1 cellular context compared by ENCODE assay signal in the genomic region with DNA sequence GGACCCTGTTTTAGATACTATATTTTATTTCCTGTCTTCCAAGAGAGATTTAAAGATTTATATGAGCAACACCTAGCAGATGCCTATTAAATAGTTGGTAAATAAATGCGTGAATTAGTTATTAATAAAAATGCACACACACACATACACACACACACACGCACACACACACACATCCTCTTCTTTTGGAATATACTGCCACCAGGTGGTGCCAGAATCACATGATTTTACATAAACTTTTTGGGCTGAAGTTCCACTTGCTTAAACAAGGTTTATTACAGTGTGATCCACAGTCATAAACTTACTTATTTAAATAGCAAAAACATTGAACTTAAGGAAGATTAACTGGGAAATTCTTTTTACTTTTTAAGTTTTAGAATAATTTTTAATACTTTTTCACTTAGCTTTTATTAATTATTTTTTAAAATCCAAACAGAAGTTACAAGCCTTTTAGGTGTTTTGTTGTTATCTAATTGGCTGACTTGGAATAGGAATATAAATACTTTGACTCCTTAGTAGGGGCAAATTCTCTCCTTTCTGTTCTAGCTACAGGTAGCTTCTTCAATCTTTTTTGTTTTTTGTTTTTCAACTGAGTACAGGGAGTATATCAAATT.
TF ChIP-seq lines count a peak whose summit lies in the region.

No MANE protein-coding gene starts in this region.

TF ChIP-seq in HCT116, 20 proteins besides CTCF, POLR2A, EP300 and RAD21 (continued from another document):
- TF ChIP-seq, protein P1, sequence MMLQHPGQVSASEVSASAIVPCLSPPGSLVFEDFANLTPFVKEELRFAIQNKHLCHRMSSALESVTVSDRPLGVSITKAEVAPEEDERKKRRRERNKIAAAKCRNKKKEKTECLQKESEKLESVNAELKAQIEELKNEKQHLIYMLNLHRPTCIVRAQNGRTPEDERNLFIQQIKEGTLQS (IDR thresholded peaks at IDR 0.05): no peak
- TF ChIP-seq CEBPB (IDR thresholded peaks at IDR 0.05; ENCODE audit: low read depth) (no peak), FOSL1 (IDR thresholded peaks at IDR 0.05; ENCODE audit: low read depth) (no peak), JUND (IDR thresholded peaks at IDR 0.05) (no peak), EGR1 (IDR thresholded peaks at IDR 0.05; ENCODE audit: low read depth) (no peak), CBX3 (IDR thresholded peaks at IDR 0.05; ENCODE audit: low read depth) (peak; percentile 82; the same call in 1 of the 2 replicates), SIN3A (IDR thresholded peaks at IDR 0.05; ENCODE audit: low read depth) (no peak), ZNF274 (IDR thresholded peaks at IDR 0.05; ENCODE audit: low read depth, low read length) (no peak), TCF7L2 (IDR thresholded peaks at IDR 0.05; ENCODE audit: borderline replicate concordance, extremely low read depth, insufficient read depth, insufficient read length) (no peak), SP1 (IDR thresholded peaks at IDR 0.05; ENCODE audit: low read depth) (no peak), EZH2 (IDR thresholded peaks at IDR 0.05) (no peak), EZH2phosphoT487 (IDR thresholded peaks at IDR 0.05; ENCODE audit: borderline replicate concordance) (no peak), ZFX (IDR thresholded peaks at IDR 0.05) (no peak), ELF1 (IDR thresholded peaks at IDR 0.05; ENCODE audit: borderline replicate concordance, low read depth) (no peak)
- TF ChIP-seq, protein P2, sequence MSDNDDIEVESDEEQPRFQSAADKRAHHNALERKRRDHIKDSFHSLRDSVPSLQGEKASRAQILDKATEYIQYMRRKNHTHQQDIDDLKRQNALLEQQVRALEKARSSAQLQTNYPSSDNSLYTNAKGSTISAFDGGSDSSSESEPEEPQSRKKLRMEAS (IDR thresholded peaks at IDR 0.05): peak; percentile 23; the same call in 1 of the 2 replicates
- TF ChIP-seq, protein P3, sequence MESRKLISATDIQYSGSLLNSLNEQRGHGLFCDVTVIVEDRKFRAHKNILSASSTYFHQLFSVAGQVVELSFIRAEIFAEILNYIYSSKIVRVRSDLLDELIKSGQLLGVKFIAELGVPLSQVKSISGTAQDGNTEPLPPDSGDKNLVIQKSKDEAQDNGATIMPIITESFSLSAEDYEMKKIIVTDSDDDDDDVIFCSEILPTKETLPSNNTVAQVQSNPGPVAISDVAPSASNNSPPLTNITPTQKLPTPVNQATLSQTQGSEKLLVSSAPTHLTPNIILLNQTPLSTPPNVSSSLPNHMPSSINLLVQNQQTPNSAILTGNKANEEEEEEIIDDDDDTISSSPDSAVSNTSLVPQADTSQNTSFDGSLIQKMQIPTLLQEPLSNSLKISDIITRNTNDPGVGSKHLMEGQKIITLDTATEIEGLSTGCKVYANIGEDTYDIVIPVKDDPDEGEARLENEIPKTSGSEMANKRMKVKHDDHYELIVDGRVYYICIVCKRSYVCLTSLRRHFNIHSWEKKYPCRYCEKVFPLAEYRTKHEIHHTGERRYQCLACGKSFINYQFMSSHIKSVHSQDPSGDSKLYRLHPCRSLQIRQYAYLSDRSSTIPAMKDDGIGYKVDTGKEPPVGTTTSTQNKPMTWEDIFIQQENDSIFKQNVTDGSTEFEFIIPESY (IDR thresholded peaks at IDR 0.05; ENCODE audit: extremely low read depth, insufficient replicate concordance, low read length): no peak
